Comparison of ENCODE assay signal across 8 cellular contexts in the genomic region with DNA sequence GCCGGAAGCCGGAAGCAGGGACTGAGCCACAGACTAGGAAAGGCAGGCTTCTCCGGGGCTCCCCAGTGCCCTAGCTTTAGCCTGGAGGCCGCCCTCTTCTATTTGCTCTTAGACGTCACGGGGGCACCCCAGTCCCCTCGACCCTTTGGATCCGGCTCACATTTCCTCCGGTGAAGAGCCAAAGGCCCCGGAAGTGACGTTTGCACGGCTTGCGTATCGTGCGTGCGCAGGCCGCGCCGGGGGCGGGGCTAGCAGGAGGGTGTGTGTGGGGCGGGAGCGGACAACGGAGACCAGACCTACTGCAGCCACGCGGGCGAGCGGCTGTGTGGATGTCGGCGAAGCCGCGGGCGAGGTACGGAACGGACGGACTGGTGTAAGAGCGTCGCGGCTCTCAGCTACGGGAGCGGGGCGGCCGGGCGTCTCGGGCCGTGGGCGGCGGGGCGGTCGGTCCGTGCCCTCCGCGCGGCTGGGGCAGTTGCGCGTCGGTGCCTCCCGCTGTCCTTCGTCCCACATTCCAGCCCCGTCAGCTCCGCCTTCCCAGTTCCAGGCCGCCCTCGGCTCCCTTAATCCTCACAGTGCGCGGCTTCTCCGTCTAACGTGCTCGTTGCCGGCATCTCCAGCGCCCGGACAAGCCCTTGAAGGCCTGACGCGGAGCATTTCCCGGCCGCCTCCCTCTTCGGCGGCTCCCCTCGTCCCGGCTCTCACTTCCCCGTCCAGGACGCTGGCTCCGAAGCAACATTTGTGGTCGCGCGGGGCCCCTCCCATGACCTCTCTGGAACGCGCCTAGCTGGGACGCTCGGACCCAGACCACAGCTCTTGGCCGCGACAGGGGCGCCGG. TPM values are rescaled to one million over a fixed set of nuclear protein-coding genes. Genes with fewer than 3 reads are reported as not detected.
DNase-seq lines count a peak whose midpoint lies in the region; ATAC-seq and TF ChIP-seq lines count a peak whose summit lies in the region.

No MANE protein-coding gene starts in this region.

- no peak for TF ChIP-seq CTCF in endodermal cell (conservative IDR thresholded peaks at IDR 0.05)

- no peaks in the 10 kb centered on the region for H3K9me3 Mint-ChIP-seq in endodermal cell

- H3K27ac ChIP-seq in endodermal cell (ENCODE audit: low read depth, low read length) (peak overlapping the region; percentile 97), mesodermal cell (ENCODE audit: low read depth, low read length, severe bottlenecking) (peak overlapping the region; percentile 98)

- peaks cover 10% of the 10 kb centered on the region for H3K36me3 Mint-ChIP-seq in endodermal cell (ENCODE audit: low read depth)

- H3K4me1 Mint-ChIP-seq in endodermal cell = peaks cover 3% of the 10 kb centered on the region

- peak; percentile 88 for ATAC-seq in GM21390 (IDR thresholded peaks at IDR 0.05; ENCODE audit: unreplicated experiment)

- DNase-seq in Caki2 (ENCODE audit: low read depth) (peak; percentile 96), HUDEP-2 (lab: John Stamatoyannopoulos, UW; ENCODE audit: unreplicated experiment in 76 of 76) (peak; percentile 23 to 97 (median 94)), NOMO-1 treated with dmso at 0.1 percent for 144 hours (lab: John Stamatoyannopoulos, UW; ENCODE audit: unreplicated experiment) (peak; percentile 96), endodermal cell (peak; percentile 99)
- DNase-seq in activated CD8-positive, alpha-beta memory T cell treated with anti-CD3 and anti-CD28 coated beads, Interleukin-2, amount 50 U/mL, for 24 hours (ENCODE audit: extremely low read depth) = peak; percentile 91
- DNase-seq in stimulated activated CD8-positive, alpha-beta memory T cell treated with anti-CD3 and anti-CD28 coated beads, Interleukin-15, amount 100 ng/mL, for 24 hours (ENCODE audit: low read depth) = peak; percentile 94

- in situ Hi-C loops in Caki2 (cut with HindIII; ENCODE audit: low pct_unique_long_range_greater_than_20kb, low sequenced_read_pairs) = no loop called here

- no peaks in the 10 kb centered on the region for H3K27me3 ChIP-seq in endodermal cell (ENCODE audit: control insufficient read depth, insufficient read depth, low read length, poor library complexity, severe bottlenecking)

- peak overlapping the region; percentile 99 for H3K27ac Mint-ChIP-seq in endodermal cell

- no peaks in the 10 kb centered on the region for H3K9me3 ChIP-seq in endodermal cell (ENCODE audit: control insufficient read depth, low read length)
- no peaks in the 10 kb centered on the region for H3K9me3 ChIP-seq in mesodermal cell (ENCODE audit: control insufficient read depth, low read length)

- 0% methylated on average over 46 to 92 of the region's 92 CpGs for WGBS in endodermal cell (ENCODE audit: insufficient coverage in 1 of 2, insufficient read length in 1 of 2), 2 experiments
- 0 to 1% methylated on average over 66 to 83 of the region's 92 CpGs for WGBS in mesodermal cell (ENCODE audit: insufficient coverage in 2 of 2), 2 experiments

- H3K4me1 ChIP-seq in endodermal cell (ENCODE audit: control insufficient read depth, insufficient read depth, low read length) = no peaks in the 10 kb centered on the region
- H3K4me1 ChIP-seq in mesodermal cell (ENCODE audit: control insufficient read depth, insufficient read depth, low read length, poor library complexity, severe bottlenecking) = peaks cover 5% of the 10 kb centered on the region

- peak overlapping the region; percentile 94 for H3K4me3 Mint-ChIP-seq in endodermal cell

- peak overlapping the region; percentile 89 for H3K4me3 ChIP-seq in endodermal cell (ENCODE audit: low read length)
- peak overlapping the region; percentile 82 for H3K4me3 ChIP-seq in mesodermal cell (ENCODE audit: extremely low read depth, insufficient read depth, low read length, poor library complexity, severe bottlenecking)

- H3K9ac ChIP-seq in endodermal cell (ENCODE audit: extremely low read depth, low read length, poor library complexity, severe bottlenecking) = peak overlapping the region; percentile 92

- no peaks in the 10 kb centered on the region for H3K27me3 Mint-ChIP-seq in endodermal cell (ENCODE audit: insufficient read depth)

- H3K36me3 ChIP-seq in endodermal cell (ENCODE audit: control insufficient read depth, insufficient read depth, low read length) = peaks cover 6% of the 10 kb centered on the region
- H3K36me3 ChIP-seq in mesodermal cell (ENCODE audit: control insufficient read depth, insufficient read depth, low read length) = peaks cover 16% of the 10 kb centered on the region

RNA-seq across cellular contexts. Expression of gene KCTD7, which starts 25.8 kb away (rescaled TPM):
- total RNA-seq in Caki2 (2014; rRNA removed; shearing (Covaris generic); ENCODE audit: low replicate concordance) = 2.3 and 5.1 TPM in 2 replicates
- total RNA-seq in endodermal cell = 10 to 100 TPM; 13.1 to 15.6 TPM
- 17.6 TPM for polyA plus RNA-seq in endodermal cell (2013, experiment 1 of 2)
- polyA plus RNA-seq in endodermal cell (2013, experiment 2 of 2) = 16.2 TPM
- polyA plus RNA-seq in mesodermal cell (2013, experiment 1 of 2) = 9.1 TPM
- polyA plus RNA-seq in mesodermal cell (2013, experiment 2 of 2) = 8.4 TPM

Comparison
In these comparisons a context has a peak if more than half of its experiments do, and no peak if none do; other contexts are left out.
1. Peak in every context shown above with its lines: DNase-seq, ATAC-seq, H3K4me3 ChIP-seq and H3K27ac ChIP-seq.